In genomic region chr9:83991355-83991754, GRCh38 we compare ENCODE assay signal across 28 cellular contexts.
"Had no signal": no experiment of that assay in that cellular context is flagged by ENCODE, and none has a peak within 500 bp of the region (broad histone marks: within the 10 kb centered on the region; RNA-seq: fewer than 3 reads in every experiment).

No MANE protein-coding gene starts in this region.

- DNase-seq: stimulated activated CD4-positive, alpha-beta T cell treated with anti-CD3 and anti-CD28 coated beads, Interleukin-2, amount 100 ng/mL, for 48 hours; stimulated activated CD4-positive, alpha-beta T cell treated with anti-CD3 and anti-CD28 coated beads, Interleukin-4, amount 100 ng/mL, for 1 hour; stimulated activated CD4-positive, alpha-beta T cell treated with anti-CD3 and anti-CD28 coated beads, Interleukin-4, amount 100 ng/mL, for 24 hours; stimulated activated CD4-positive, alpha-beta T cell treated with anti-CD3 and anti-CD28 coated beads, Interleukin-4, amount 100 ng/mL, for 4 hours; stimulated activated CD8-positive, alpha-beta memory T cell treated with anti-CD3 and anti-CD28 coated beads, Interleukin-4, amount 100 ng/mL, for 48 hours; stimulated activated naive B cell treated with anti-CD40 and anti-IgM and Interleukin-4, amounts not matched to agents 10 μg/mL and 1 μg/mL and 100 μg/mL, for 72 hours; stimulated activated naive CD4-positive, alpha-beta T cell; stimulated activated naive CD4-positive, alpha-beta T cell treated with Interleukin-2 at 50 U/mL for 16 hours; stimulated activated naive CD8-positive, alpha-beta T cell treated with anti-CD3 and anti-CD28 coated beads, Interleukin-15, amount 100 ng/mL, for 72 hours; stimulated activated naive CD8-positive, alpha-beta T cell treated with anti-CD3 and anti-CD28 coated beads, Interleukin-15, Interleukin-2, amounts not matched to agents 100 U/mL and 50 U/mL, for 24 hours; stomach; substantia nigra; testis; thyroid gland; tibial artery; transverse colon; trophoblast cell; upper lobe of left lung; upper lobe of right lung had no signal

- H3K4me3 Mint-ChIP-seq: stimulated activated effector memory CD8-positive, alpha-beta T cell treated with anti-CD3 and anti-CD28 coated beads, Interleukin-12 subunit alpha, Interleukin-12 subunit beta, amount 100 ng/mL, for 72 hours; stimulated activated memory B cell treated with anti-CD40 and anti-IgM and Interleukin-4, amounts not matched to agents 10 μg/mL and 1 μg/mL and 100 μg/mL, for 72 hours; stimulated activated naive B cell treated with anti-CD40 and anti-IgM and Interleukin-4, amounts not matched to agents 10 μg/mL and 1 μg/mL and 100 μg/mL, for 72 hours; stimulated activated naive CD8-positive, alpha-beta T cell treated with anti-CD3 and anti-CD28 coated beads, Interleukin-15, amount 100 ng/mL, for 72 hours; stimulated activated naive CD8-positive, alpha-beta T cell treated with anti-CD3 and anti-CD28 coated beads, Interleukin-15, Interleukin-2, amounts not matched to agents 100 ng/mL and 50 ng/mL, for 24 hours; type B pancreatic cell had no signal

- ATAC-seq: stimulated activated effector memory CD8-positive, alpha-beta T cell treated with anti-CD3 and anti-CD28 coated beads, Interleukin-12 subunit alpha, Interleukin-12 subunit beta, amount 100 ng/mL, for 72 hours; stimulated activated memory B cell treated with anti-CD40 and anti-IgM and Interleukin-4, amounts not matched to agents 10 μg/mL and 1 μg/mL and 100 μg/mL, for 72 hours; stimulated activated naive B cell treated with anti-CD40 and anti-IgM and Interleukin-4, amounts not matched to agents 10 μg/mL and 1 μg/mL and 100 μg/mL, for 72 hours; stimulated activated naive CD8-positive, alpha-beta T cell treated with anti-CD3 and anti-CD28 coated beads, Interleukin-15, amount 100 ng/mL, for 72 hours; stimulated activated naive CD8-positive, alpha-beta T cell treated with anti-CD3 and anti-CD28 coated beads, Interleukin-15, Interleukin-2, amounts not matched to agents 100 U/mL and 50 U/mL, for 24 hours; upper lobe of right lung had no signal

- H3K4me1 ChIP-seq: suprapubic skin, testis, tibial artery, tibial nerve, upper lobe of right lung, vagina had no signal

- FAIRE-seq: urothelium cell line had no signal

- H3K27ac ChIP-seq: suprapubic skin, testis, thoracic aorta, thyroid gland, tibial artery, tibial nerve, upper lobe of left lung, upper lobe of right lung, vagina had no signal

- H3K27me3 ChIP-seq: stomach, suprapubic skin, testis, thyroid gland, tibial artery, tibial nerve, transverse colon, upper lobe of left lung, upper lobe of right lung, vagina had no signal

- H3K4me3 ChIP-seq: stomach, suprapubic skin, testis, thoracic aorta, thyroid gland, tibial artery, tibial nerve, transverse colon, upper lobe of left lung, upper lobe of right lung, vagina had no signal

- H3K27ac Mint-ChIP-seq: stimulated activated effector memory CD8-positive, alpha-beta T cell treated with anti-CD3 and anti-CD28 coated beads, Interleukin-12 subunit alpha, Interleukin-12 subunit beta, amount 100 ng/mL, for 72 hours; stimulated activated memory B cell treated with anti-CD40 and anti-IgM and Interleukin-4, amounts not matched to agents 10 μg/mL and 1 μg/mL and 100 μg/mL, for 72 hours; stimulated activated naive B cell treated with anti-CD40 and anti-IgM and Interleukin-4, amounts not matched to agents 10 μg/mL and 1 μg/mL and 100 μg/mL, for 72 hours; stimulated activated naive CD8-positive, alpha-beta T cell treated with anti-CD3 and anti-CD28 coated beads, Interleukin-15, amount 100 ng/mL, for 72 hours; stimulated activated naive CD8-positive, alpha-beta T cell treated with anti-CD3 and anti-CD28 coated beads, Interleukin-15, Interleukin-2, amounts not matched to agents 100 ng/mL and 50 ng/mL, for 24 hours; type B pancreatic cell had no signal

- H3K27me3 Mint-ChIP-seq: stimulated activated memory B cell treated with anti-CD40 and anti-IgM and Interleukin-4, amounts not matched to agents 10 μg/mL and 1 μg/mL and 100 μg/mL, for 72 hours; stimulated activated naive B cell treated with anti-CD40 and anti-IgM and Interleukin-4, amounts not matched to agents 10 μg/mL and 1 μg/mL and 100 μg/mL, for 72 hours; stimulated activated naive CD8-positive, alpha-beta T cell treated with anti-CD3 and anti-CD28 coated beads, Interleukin-15, amount 100 ng/mL, for 72 hours; stimulated activated naive CD8-positive, alpha-beta T cell treated with anti-CD3 and anti-CD28 coated beads, Interleukin-15, Interleukin-2, amounts not matched to agents 100 ng/mL and 50 ng/mL, for 24 hours; type B pancreatic cell had no signal

- H3K9me3 Mint-ChIP-seq: stimulated activated effector memory CD8-positive, alpha-beta T cell treated with anti-CD3 and anti-CD28 coated beads, Interleukin-12 subunit alpha, Interleukin-12 subunit beta, amount 100 ng/mL, for 72 hours; stimulated activated memory B cell treated with anti-CD40 and anti-IgM and Interleukin-4, amounts not matched to agents 10 μg/mL and 1 μg/mL and 100 μg/mL, for 72 hours; stimulated activated naive B cell treated with anti-CD40 and anti-IgM and Interleukin-4, amounts not matched to agents 10 μg/mL and 1 μg/mL and 100 μg/mL, for 72 hours; stimulated activated naive CD8-positive, alpha-beta T cell treated with anti-CD3 and anti-CD28 coated beads, Interleukin-15, amount 100 ng/mL, for 72 hours; stimulated activated naive CD8-positive, alpha-beta T cell treated with anti-CD3 and anti-CD28 coated beads, Interleukin-15, Interleukin-2, amounts not matched to agents 100 ng/mL and 50 ng/mL, for 24 hours; type B pancreatic cell had no signal

- H3K36me3 ChIP-seq: suprapubic skin, thyroid gland, tibial artery, transverse colon, upper lobe of right lung, vagina had no signal

- H3K9me3 ChIP-seq: stomach, suprapubic skin, testis, thoracic aorta, thyroid gland, tibial artery, tibial nerve, transverse colon, upper lobe of left lung, upper lobe of right lung, vagina had no signal
